In the genomic region with DNA sequence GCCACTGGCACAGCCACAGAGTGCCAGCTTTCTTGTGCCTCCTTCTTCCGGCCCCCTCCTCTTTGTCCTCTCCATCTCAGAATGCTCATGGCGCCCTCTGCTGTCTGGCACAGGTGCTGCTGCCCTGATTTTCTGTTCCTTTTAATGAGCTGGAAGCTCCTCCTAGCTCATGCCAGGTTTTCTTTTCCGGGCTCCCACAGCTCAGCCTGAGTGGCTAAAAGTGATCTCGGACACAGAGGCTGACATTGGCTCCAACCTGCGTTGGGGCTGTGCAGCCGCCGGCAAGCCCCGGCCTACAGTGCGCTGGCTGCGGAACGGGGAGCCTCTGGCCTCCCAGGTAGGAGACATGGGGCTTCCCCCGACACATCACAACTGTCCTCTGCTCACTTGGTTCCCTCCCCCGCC, we compare ENCODE assay signal across 8 cellular contexts. TPM values are rescaled to one million over a fixed set of nuclear protein-coding genes. Genes with fewer than 3 reads are reported as not detected.
DNase-seq lines count a peak whose midpoint lies in the region; ATAC-seq and TF ChIP-seq lines count a peak whose summit lies in the region.

No MANE protein-coding gene starts in this region.

- H4K8ac ChIP-seq in neuronal stem cell (ENCODE audit: low read depth, low read length) = no peak overlapping the region

- no peak overlapping the region for H3K4ac ChIP-seq in neuronal stem cell (ENCODE audit: low read length)

- H3K36me3 ChIP-seq in neuronal stem cell (replicated peaks in 1 of 2; ENCODE audit: control insufficient read depth in 2 of 2, insufficient read depth in 2 of 2, low read length in 2 of 2) = no peaks in the 10 kb centered on the region

- ATAC-seq in HG03097 (IDR thresholded peaks at IDR 0.05; ENCODE audit: low FRiP score, unreplicated experiment) = no peak

- no peaks in the 10 kb centered on the region for H3K27me3 Mint-ChIP-seq in activated T-helper 1 cell treated with anti-CD3 and anti-CD28 coated beads, Interleukin-12 subunit alpha, Interleukin-12 subunit beta, Interleukin-2, Interleukin-4 antibody, amounts not matched to agents 30 ng/mL and 10 ng/mL and 1 ng/mL, durations not matched to agents 14 hours and 24 hours and 36 hours (ENCODE audit: insufficient read depth)

- intact Hi-C loops in activated T-helper 1 cell treated with anti-CD3 and anti-CD28 coated beads, Interleukin-12 subunit alpha, Interleukin-12 subunit beta, Interleukin-2, Interleukin-4 antibody, amounts not matched to agents 30 ng/mL and 10 ng/mL and 1 ng/mL, durations not matched to agents 14 hours and 24 hours and 36 hours (cut with micrococcal nuclease) = loop anchor here (1.0 kb wide), 2 partner anchors 72 to 86 kb away; no protein-coding TSS in a partner anchor

- H3K27ac ChIP-seq in neuronal stem cell (replicated peaks; ENCODE audit: low read length) (no peak overlapping the region), substantia nigra (ENCODE audit: low read depth, low read length, poor library complexity, severe bottlenecking) (peak overlapping the region; percentile 74)

- peaks cover 0 to 20% (median 0%) of the 10 kb centered on the region in 3 experiments for H3K27me3 ChIP-seq in neuronal stem cell (ENCODE audit: control insufficient read depth in 3 of 3, insufficient read depth in 3 of 3, low read depth in 1 of 3, low read length in 3 of 3)

- H3K4me1 ChIP-seq in neuronal stem cell (ENCODE audit: control insufficient read depth in 2 of 2, insufficient read depth in 1 of 2, low read depth in 1 of 2, low read length in 2 of 2) = peaks cover 3 to 6% of the 10 kb centered on the region in 2 donors

- H3K4me3 Mint-ChIP-seq in activated T-helper 1 cell treated with anti-CD3 and anti-CD28 coated beads, Interleukin-12 subunit alpha, Interleukin-12 subunit beta, Interleukin-2, Interleukin-4 antibody, amounts not matched to agents 30 ng/mL and 10 ng/mL and 1 ng/mL, durations not matched to agents 14 hours and 24 hours and 36 hours = no peak overlapping the region

- no peaks in the 10 kb centered on the region for H3K36me3 Mint-ChIP-seq in activated T-helper 1 cell treated with anti-CD3 and anti-CD28 coated beads, Interleukin-12 subunit alpha, Interleukin-12 subunit beta, Interleukin-2, Interleukin-4 antibody, amounts not matched to agents 30 ng/mL and 10 ng/mL and 1 ng/mL, durations not matched to agents 14 hours and 24 hours and 36 hours (ENCODE audit: low read depth)

- no peaks in the 10 kb centered on the region for H3K9me3 ChIP-seq in neuronal stem cell (replicated peaks in 1 of 2; ENCODE audit: control insufficient read depth in 2 of 2, insufficient read depth in 1 of 2, low read depth in 1 of 2, low read length in 2 of 2)

- H3K4me3 ChIP-seq in fibroblast of the aortic adventitia (ENCODE audit: low read depth, low read length) = no peak overlapping the region
- peak overlapping the region in 1 of 2 donors; percentile 29 for H3K4me3 ChIP-seq in neuronal stem cell (ENCODE audit: low read length in 2 of 2)

- no peak overlapping the region for H3K14ac ChIP-seq in neuronal stem cell (ENCODE audit: low read length)

- no peak overlapping the region for H3K27ac Mint-ChIP-seq in activated T-helper 1 cell treated with anti-CD3 and anti-CD28 coated beads, Interleukin-12 subunit alpha, Interleukin-12 subunit beta, Interleukin-2, Interleukin-4 antibody, amounts not matched to agents 30 ng/mL and 10 ng/mL and 1 ng/mL, durations not matched to agents 14 hours and 24 hours and 36 hours

- H2BK120ac ChIP-seq in neuronal stem cell (ENCODE audit: low read depth, low read length) = no peak overlapping the region

- peak; percentile 94 for DNase-seq in DMS 273 (lab: John Stamatoyannopoulos, UW; ENCODE audit: unreplicated experiment)
- DNase-seq in RKO (ENCODE audit: low spot score) = peak; percentile 56
- DNase-seq in activated T-helper 1 cell treated with anti-CD3 and anti-CD28 coated beads, Interleukin-12 subunit alpha, Interleukin-12 subunit beta, Interleukin-2, Interleukin-4 antibody, amounts not matched to agents 30 ng/mL and 10 ng/mL and 1 ng/mL, durations not matched to agents 14 hours and 24 hours and 36 hours (ENCODE audit: low spot score) = peak; percentile 47
- DNase-seq in fibroblast of the aortic adventitia (ENCODE audit: low read depth) = peak; percentile 66
- peak; percentile 89 for DNase-seq in neuronal stem cell (ENCODE audit: low spot score)
- DNase-seq in substantia nigra (lab: John Stamatoyannopoulos, UW) = peak in 43 of 49 donors; percentile 33 to 91 (median 75)

- H3K4me1 Mint-ChIP-seq in activated T-helper 1 cell treated with anti-CD3 and anti-CD28 coated beads, Interleukin-12 subunit alpha, Interleukin-12 subunit beta, Interleukin-2, Interleukin-4 antibody, amounts not matched to agents 30 ng/mL and 10 ng/mL and 1 ng/mL, durations not matched to agents 14 hours and 24 hours and 36 hours (ENCODE audit: low read depth) = no peaks in the 10 kb centered on the region

- no peak overlapping the region for H2AK5ac ChIP-seq in neuronal stem cell (ENCODE audit: low read depth, low read length)

- no peak overlapping the region for H3K23ac ChIP-seq in neuronal stem cell (ENCODE audit: low read depth, low read length, poor library complexity)

- H2BK12ac ChIP-seq in neuronal stem cell (ENCODE audit: low read length) = no peak overlapping the region

- no peak overlapping the region for H2BK15ac ChIP-seq in neuronal stem cell (ENCODE audit: low read length)

- TF ChIP-seq CTCF in LNCAP (IDR thresholded peaks at IDR 0.05) = peak; percentile 97
- peak; percentile 93 for TF ChIP-seq CTCF in fibroblast of the aortic adventitia (IDR thresholded peaks at IDR 0.05; ENCODE audit: insufficient read depth, low read length)

- H3K4me2 ChIP-seq in neuronal stem cell (ENCODE audit: insufficient read depth, low read length, poor library complexity, severe bottlenecking) = peak overlapping the region; percentile 23

- peak overlapping the region; percentile 93 for H2AFZ ChIP-seq in neuronal stem cell (ENCODE audit: low read length)

- no peaks in the 10 kb centered on the region for H3K79me1 ChIP-seq in neuronal stem cell (ENCODE audit: low read depth, low read length)

- no CpG with 5 or more reads among the region's 13 CpGs for WGBS in neuronal stem cell (ENCODE audit: extremely low coverage in 2 of 2, insufficient read length in 2 of 2, insufficient replicate concordance in 1 of 2), 2 donors

- H4K91ac ChIP-seq in neuronal stem cell (ENCODE audit: low read depth, low read length, poor library complexity) = no peak overlapping the region

- H3K18ac ChIP-seq in neuronal stem cell (ENCODE audit: low read length) = peak overlapping the region; percentile 87

- H2BK5ac ChIP-seq in neuronal stem cell (ENCODE audit: low read length) = no peak overlapping the region

- H3K9me3 Mint-ChIP-seq in activated T-helper 1 cell treated with anti-CD3 and anti-CD28 coated beads, Interleukin-12 subunit alpha, Interleukin-12 subunit beta, Interleukin-2, Interleukin-4 antibody, amounts not matched to agents 30 ng/mL and 10 ng/mL and 1 ng/mL, durations not matched to agents 14 hours and 24 hours and 36 hours = no peaks in the 10 kb centered on the region

- no peak overlapping the region for H3K9ac ChIP-seq in neuronal stem cell (ENCODE audit: low read depth, low read length, poor library complexity)

RNA-seq across cellular contexts. Expression of gene CNTN2, which starts 18.7 kb away (rescaled TPM):
- not detected in 2 replicates for total RNA-seq in activated T-helper 1 cell treated with anti-CD3 and anti-CD28 coated beads, Interleukin-12 subunit alpha, Interleukin-12 subunit beta, Interleukin-2, Interleukin-4 antibody, amounts not matched to agents 30 ng/mL and 10 ng/mL and 1 ng/mL, durations not matched to agents 14 hours and 24 hours and 36 hours
- not detected in 2 replicates for total RNA-seq in fibroblast of the aortic adventitia (ENCODE audit: low replicate concordance)
- polyA plus RNA-seq in neuronal stem cell (2013, experiment 1 of 2) = 0.66 TPM
- 0.66 TPM for polyA plus RNA-seq in neuronal stem cell (2013, experiment 2 of 2)

RNA-seq across cellular contexts. Expression of gene TMEM81, which starts 22.6 kb away (rescaled TPM):
- 2.6 and 2.7 TPM in 2 replicates for total RNA-seq in activated T-helper 1 cell treated with anti-CD3 and anti-CD28 coated beads, Interleukin-12 subunit alpha, Interleukin-12 subunit beta, Interleukin-2, Interleukin-4 antibody, amounts not matched to agents 30 ng/mL and 10 ng/mL and 1 ng/mL, durations not matched to agents 14 hours and 24 hours and 36 hours
- total RNA-seq in fibroblast of the aortic adventitia (ENCODE audit: low replicate concordance) = 1.5 and 2.0 TPM in 2 replicates
- 2.2 TPM for polyA plus RNA-seq in neuronal stem cell (2013, experiment 1 of 2)
- polyA plus RNA-seq in neuronal stem cell (2013, experiment 2 of 2) = 2.4 TPM
